In the genomic region with DNA sequence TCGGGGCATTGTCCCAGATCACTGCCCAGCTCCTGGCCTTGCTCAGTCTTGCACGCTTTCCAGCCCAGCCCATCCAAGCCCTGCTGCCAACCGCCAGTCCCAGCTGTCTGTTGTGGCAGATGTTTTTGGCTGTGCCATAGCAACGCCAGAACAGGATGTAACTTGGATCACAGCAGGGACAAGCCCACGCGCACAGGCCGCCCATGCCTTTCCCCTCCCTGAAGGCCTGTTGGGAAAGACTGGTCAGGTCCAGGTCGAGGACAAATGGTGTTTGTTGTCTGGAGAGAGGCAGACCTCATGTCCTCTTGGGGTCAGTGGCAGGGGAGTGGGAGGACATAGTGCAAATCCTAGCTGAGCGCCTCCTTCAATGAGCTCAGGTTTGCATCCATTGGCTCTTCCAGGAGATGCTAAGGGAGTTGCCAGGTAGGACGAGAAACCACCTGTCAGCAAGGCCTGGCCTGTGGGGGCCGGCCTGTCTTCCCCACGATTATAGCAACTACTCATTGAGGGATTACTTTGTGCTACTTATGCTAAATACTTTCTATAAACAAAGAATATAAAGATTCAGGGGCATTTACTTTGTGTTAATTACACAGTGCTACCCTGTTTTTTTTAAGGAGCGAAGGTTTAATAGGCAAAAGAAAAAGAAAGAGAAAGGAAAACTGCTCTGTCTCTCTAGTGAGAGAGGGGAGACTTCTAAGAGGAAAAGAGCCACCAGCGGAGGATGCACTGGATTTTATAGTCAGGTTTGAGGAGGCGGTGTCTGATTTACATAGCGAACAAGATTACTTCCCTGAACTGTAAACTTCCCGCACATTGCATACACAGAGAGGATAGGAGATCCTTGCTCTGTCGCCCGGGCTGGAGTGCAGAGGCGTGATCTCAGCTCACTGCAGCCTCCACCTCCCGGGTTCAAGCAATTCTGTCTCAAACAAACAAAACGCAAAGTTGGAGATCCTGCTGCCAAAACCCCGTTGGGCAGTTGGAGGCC, we compare ENCODE assay signal across 9 cellular contexts. TPM values are rescaled to one million over a fixed set of nuclear protein-coding genes. Genes with fewer than 3 reads are reported as not detected.
DNase-seq lines count a peak whose midpoint lies in the region; ATAC-seq and TF ChIP-seq lines count a peak whose summit lies in the region.
"Had no signal": no experiment of that assay in that cellular context is flagged by ENCODE, and none has a peak within 500 bp of the region (broad histone marks: within the 10 kb centered on the region; RNA-seq: fewer than 3 reads in every experiment).

No MANE protein-coding gene starts in this region.

- H3K9me3 ChIP-seq in testis, result no peaks in the 10 kb centered on the region

- no peaks in the 10 kb centered on the region for H3K27me3 ChIP-seq in testis
- H3K27me3 ChIP-seq: cardiac muscle cell had no signal

- no peak overlapping the region for H3K4me3 Mint-ChIP-seq in chondrocyte (ENCODE audit: unreplicated experiment)
- no peak overlapping the region for H3K4me3 Mint-ChIP-seq in activated naive CD4-positive, alpha-beta T cell treated with anti-CD3 and anti-CD28 coated beads, Interleukin-2, amount 10 ng/mL, durations not matched to agents 7 days and 5 days
- H3K4me3 Mint-ChIP-seq in stimulated activated effector memory CD8-positive, alpha-beta T cell treated with anti-CD3 and anti-CD28 coated beads, Interleukin-12 subunit alpha, Interleukin-12 subunit beta, amount 100 ng/mL, for 72 hours, result no peak overlapping the region
- H3K4me3 Mint-ChIP-seq in stimulated activated naive B cell treated with anti-CD40 and anti-IgM and Interleukin-4, amounts not matched to agents 10 μg/mL and 1 μg/mL and 100 μg/mL, for 72 hours, result no peak overlapping the region

- no peak for TF ChIP-seq POLR2A in testis (IDR thresholded peaks at IDR 0.05)

- peaks cover 28% of the 10 kb centered on the region for H3K4me1 Mint-ChIP-seq in chondrocyte (ENCODE audit: low read depth)
- H3K4me1 Mint-ChIP-seq in activated naive CD4-positive, alpha-beta T cell treated with anti-CD3 and anti-CD28 coated beads, Interleukin-2, amount 10 ng/mL, durations not matched to agents 7 days and 5 days, result peaks cover under 1% of the 10 kb centered on the region
- no peaks in the 10 kb centered on the region for H3K4me1 Mint-ChIP-seq in stimulated activated effector memory CD8-positive, alpha-beta T cell treated with anti-CD3 and anti-CD28 coated beads, Interleukin-12 subunit alpha, Interleukin-12 subunit beta, amount 100 ng/mL, for 72 hours
- H3K4me1 Mint-ChIP-seq in stimulated activated naive B cell treated with anti-CD40 and anti-IgM and Interleukin-4, amounts not matched to agents 10 μg/mL and 1 μg/mL and 100 μg/mL, for 72 hours, result peaks cover 20 to 25% of the 10 kb centered on the region in 2 donors

- H3K27ac Mint-ChIP-seq in chondrocyte (ENCODE audit: unreplicated experiment), result peak overlapping the region; percentile 83
- H3K27ac Mint-ChIP-seq in activated naive CD4-positive, alpha-beta T cell treated with anti-CD3 and anti-CD28 coated beads, Interleukin-2, amount 10 ng/mL, durations not matched to agents 7 days and 5 days, result no peak overlapping the region
- H3K27ac Mint-ChIP-seq in stimulated activated effector memory CD8-positive, alpha-beta T cell treated with anti-CD3 and anti-CD28 coated beads, Interleukin-12 subunit alpha, Interleukin-12 subunit beta, amount 100 ng/mL, for 72 hours, result no peak overlapping the region
- no peak overlapping the region for H3K27ac Mint-ChIP-seq in stimulated activated naive B cell treated with anti-CD40 and anti-IgM and Interleukin-4, amounts not matched to agents 10 μg/mL and 1 μg/mL and 100 μg/mL, for 72 hours

- no peaks in the 10 kb centered on the region for H3K27me3 Mint-ChIP-seq in chondrocyte (ENCODE audit: low read depth)
- peaks cover 30% of the 10 kb centered on the region for H3K27me3 Mint-ChIP-seq in activated naive CD4-positive, alpha-beta T cell treated with anti-CD3 and anti-CD28 coated beads, Interleukin-2, amount 10 ng/mL, durations not matched to agents 7 days and 5 days
- H3K27me3 Mint-ChIP-seq in stimulated activated naive B cell treated with anti-CD40 and anti-IgM and Interleukin-4, amounts not matched to agents 10 μg/mL and 1 μg/mL and 100 μg/mL, for 72 hours, result no peaks in the 10 kb centered on the region

- 21 to 38% methylated on average over 18 to 23 of the region's 23 CpGs for WGBS in testis, 2 donors

- peak; percentile 91 for ATAC-seq in left colon
- ATAC-seq in stimulated activated effector memory CD8-positive, alpha-beta T cell treated with anti-CD3 and anti-CD28 coated beads, Interleukin-12 subunit alpha, Interleukin-12 subunit beta, amount 100 ng/mL, for 72 hours, result no peak
- no peak for ATAC-seq in stimulated activated naive B cell treated with anti-CD40 and anti-IgM and Interleukin-4, amounts not matched to agents 10 μg/mL and 1 μg/mL and 100 μg/mL, for 72 hours (replicated peaks)

- peak overlapping the region; percentile 12 to 48 for H3K27ac ChIP-seq in testis
- H3K27ac ChIP-seq: cardiac muscle cell had no signal

- CTCF ChIA-PET in activated naive CD4-positive, alpha-beta T cell treated with anti-CD3 and anti-CD28 coated beads, Interleukin-2, amount 10 ng/mL, durations not matched to agents 7 days and 5 days (lab: Charles Lee), result no interaction called here

- DNase-seq in DMS 273 (lab: John Stamatoyannopoulos, UW; ENCODE audit: unreplicated experiment) (peak; percentile 92), NCI-H2171 (lab: John Stamatoyannopoulos, UW) (peak; percentile 74), chondrocyte (ENCODE audit: low spot score) (no peak), left colon (peak; percentile 60 to 89), testis (peak; percentile 85)
- DNase-seq in activated naive CD4-positive, alpha-beta T cell treated with anti-CD3 and anti-CD28 coated beads, Interleukin-2, amount 10 ng/mL, durations not matched to agents 7 days and 5 days, result no peak
- DNase-seq in stimulated activated effector memory CD8-positive, alpha-beta T cell treated with anti-CD3 and anti-CD28 coated beads, Interleukin-12 subunit alpha, Interleukin-12 subunit beta, amount 100 ng/mL, for 72 hours (ENCODE audit: low spot score in 2 of 2), result no peak
- DNase-seq in stimulated activated naive B cell treated with anti-CD40 and anti-IgM and Interleukin-4, amounts not matched to agents 10 μg/mL and 1 μg/mL and 100 μg/mL, for 72 hours, result no peak

- H3K9me3 Mint-ChIP-seq in chondrocyte (ENCODE audit: low read depth), result no peaks in the 10 kb centered on the region
- no peaks in the 10 kb centered on the region for H3K9me3 Mint-ChIP-seq in activated naive CD4-positive, alpha-beta T cell treated with anti-CD3 and anti-CD28 coated beads, Interleukin-2, amount 10 ng/mL, durations not matched to agents 7 days and 5 days
- H3K9me3 Mint-ChIP-seq in stimulated activated effector memory CD8-positive, alpha-beta T cell treated with anti-CD3 and anti-CD28 coated beads, Interleukin-12 subunit alpha, Interleukin-12 subunit beta, amount 100 ng/mL, for 72 hours, result no peaks in the 10 kb centered on the region
- no peaks in the 10 kb centered on the region for H3K9me3 Mint-ChIP-seq in stimulated activated naive B cell treated with anti-CD40 and anti-IgM and Interleukin-4, amounts not matched to agents 10 μg/mL and 1 μg/mL and 100 μg/mL, for 72 hours

- TF ChIP-seq CTCF in chondrocyte (IDR thresholded peaks at IDR 0.05) (no peak), testis (IDR thresholded peaks at IDR 0.05) (no peak)

- H3K36me3 ChIP-seq in testis (ENCODE audit: low read depth, missing control alignments), result no peaks in the 10 kb centered on the region
- H3K36me3 ChIP-seq: cardiac muscle cell had no signal

- peaks cover 29% of the 10 kb centered on the region for H3K4me1 ChIP-seq in testis

- intact Hi-C loops in left colon (cut with DNase I, micrococcal nuclease), result no loop called here
- intact Hi-C loops in testis (cut with DNase I; ENCODE audit: low total_unique reads), result no loop called here

- H3K36me3 Mint-ChIP-seq in chondrocyte (ENCODE audit: low read depth), result no peaks in the 10 kb centered on the region
- no peaks in the 10 kb centered on the region for H3K36me3 Mint-ChIP-seq in activated naive CD4-positive, alpha-beta T cell treated with anti-CD3 and anti-CD28 coated beads, Interleukin-2, amount 10 ng/mL, durations not matched to agents 7 days and 5 days
- H3K36me3 Mint-ChIP-seq in stimulated activated effector memory CD8-positive, alpha-beta T cell treated with anti-CD3 and anti-CD28 coated beads, Interleukin-12 subunit alpha, Interleukin-12 subunit beta, amount 100 ng/mL, for 72 hours, result no peaks in the 10 kb centered on the region
- no peaks in the 10 kb centered on the region for H3K36me3 Mint-ChIP-seq in stimulated activated naive B cell treated with anti-CD40 and anti-IgM and Interleukin-4, amounts not matched to agents 10 μg/mL and 1 μg/mL and 100 μg/mL, for 72 hours

- H3K4me3 ChIP-seq in testis, result no peak overlapping the region
- H3K4me3 ChIP-seq: cardiac muscle cell had no signal

RNA-seq across cellular contexts. Expression of a gene that starts 42.8 kb away (rescaled TPM):
- total RNA-seq in chondrocyte (266 to 336 TPM (median 325 TPM) in 3 replicates), left colon (100 to 1,000 TPM in 1 of 2 donors, 10 to 100 TPM in 1; 85.6 to 128 TPM), testis (10 to 100 TPM; 57.2 to 73.4 TPM)
- polyA plus RNA-seq in testis (ENCODE audit: insufficient read depth, low read depth, low replicate concordance), result 70.2 TPM

Comparison
In these comparisons a context has a peak if more than half of its experiments do, and no peak if none do; other contexts are left out.
1. DNase-seq: peak in DMS 273 (single experiment), NCI-H2171 (single experiment), left colon (2 of 2) and testis (single experiment); none in chondrocyte (single experiment), activated naive CD4-positive, alpha-beta T cell treated with anti-CD3 and anti-CD28 coated beads, Interleukin-2, amount 10 ng/mL, durations not matched to agents 7 days and 5 days (single experiment), stimulated activated effector memory CD8-positive, alpha-beta T cell treated with anti-CD3 and anti-CD28 coated beads, Interleukin-12 subunit alpha, Interleukin-12 subunit beta, amount 100 ng/mL, for 72 hours (0 of 2) and stimulated activated naive B cell treated with anti-CD40 and anti-IgM and Interleukin-4, amounts not matched to agents 10 μg/mL and 1 μg/mL and 100 μg/mL, for 72 hours (single experiment).